In genomic region chr6:78829407-78829806, GRCh38 we compare ENCODE assay signal across 21 cellular contexts. TPM values are rescaled to one million over a fixed set of nuclear protein-coding genes. Genes with fewer than 3 reads are reported as not detected.
A peak's percentile ranks its signal among the peaks of the same experiment; 100 is the strongest.
DNase-seq lines count a peak whose midpoint lies in the region; ATAC-seq and TF ChIP-seq lines count a peak whose summit lies in the region.
"Had no signal": no experiment of that assay in that cellular context is flagged by ENCODE, and none has a peak within 500 bp of the region (broad histone marks: within the 10 kb centered on the region; RNA-seq: fewer than 3 reads in every experiment).

No MANE protein-coding gene starts in this region.

- TF ChIP-seq CTCF in GM12865 (IDR thresholded peaks at IDR 0.05; ENCODE audit: insufficient read depth, low read depth, low read length, missing control alignments), result no peak
- TF ChIP-seq CTCF in MM.1S (IDR thresholded peaks at IDR 0.05; ENCODE audit: low read length), result no peak
- no peak for TF ChIP-seq CTCF in CD8-positive, alpha-beta T cell (IDR thresholded peaks at IDR 0.05)
- TF ChIP-seq CTCF in left lung (IDR thresholded peaks at IDR 0.05), result no peak

- H3K9me3 ChIP-seq in MM.1S (replicated peaks; ENCODE audit: insufficient read depth, low read length), result no peaks in the 10 kb centered on the region
- H3K9me3 ChIP-seq in CD8-positive, alpha-beta T cell (ENCODE audit: low read length), result no peaks in the 10 kb centered on the region
- H3K9me3 ChIP-seq in left lung, result no peaks in the 10 kb centered on the region

- POLR2A ChIA-PET in CD8-positive, alpha-beta T cell (lab: Charles Lee), result no interaction called here

- H3F3A ChIP-seq in MM.1S (ENCODE audit: insufficient read depth, low read length), result peaks cover 19% of the 10 kb centered on the region

- peak overlapping the region; percentile 26; the same call in 1 of the 2 replicates for H3K4me2 ChIP-seq in MM.1S (ENCODE audit: low read depth, low read length)

- H3K27ac Mint-ChIP-seq in CD8-positive, alpha-beta T cell, result no peak overlapping the region
- H3K27ac Mint-ChIP-seq: T-helper 1 cell treated with Interleukin-12 subunit alpha and Interleukin-12 subunit beta and Interleukin-4 antibody, amounts not matched to agents 30 μg/mL and 1 μg/mL, for 36 hours had no signal

- H3K27me3 ChIP-seq in MM.1S (replicated peaks; ENCODE audit: insufficient read depth, low read length) (no peaks in the 10 kb centered on the region), left lung (no peaks in the 10 kb centered on the region)
- H3K27me3 ChIP-seq in CD8-positive, alpha-beta T cell (ENCODE audit: insufficient read depth, low read length), result no peaks in the 10 kb centered on the region

- H4K20me1 ChIP-seq in MM.1S (ENCODE audit: insufficient read depth, low read length), result no peaks in the 10 kb centered on the region

- CTCF ChIA-PET in CD8-positive, alpha-beta T cell (lab: Charles Lee), result no interaction called here

- H3K4me3 ChIP-seq in GM12865 (ENCODE audit: low read depth, low read length) (no peak overlapping the region), MM.1S (ENCODE audit: low read length) (no peak overlapping the region), left lung (no peak overlapping the region)
- H3K4me3 ChIP-seq in CD8-positive, alpha-beta T cell (ENCODE audit: low read depth, low read length), result no peak overlapping the region

- no peak overlapping the region for H3K9ac ChIP-seq in MM.1S (ENCODE audit: low read length)

- H3K36me3 ChIP-seq in MM.1S (replicated peaks; ENCODE audit: insufficient read depth, low read length) (no peaks in the 10 kb centered on the region), left lung (no peaks in the 10 kb centered on the region)
- no peaks in the 10 kb centered on the region for H3K36me3 ChIP-seq in CD8-positive, alpha-beta T cell (ENCODE audit: insufficient read depth, low read length)

- H3K36me3 Mint-ChIP-seq in CD8-positive, alpha-beta T cell, result no peaks in the 10 kb centered on the region

- H3K4me3 Mint-ChIP-seq in CD8-positive, alpha-beta T cell, result no peak overlapping the region
- H3K4me3 Mint-ChIP-seq: T-helper 1 cell treated with Interleukin-12 subunit alpha and Interleukin-12 subunit beta and Interleukin-4 antibody, amounts not matched to agents 30 μg/mL and 1 μg/mL, for 36 hours had no signal

- H3K79me2 ChIP-seq in MM.1S (ENCODE audit: low read length), result no peaks in the 10 kb centered on the region

- intact Hi-C loops in CD8-positive, alpha-beta T cell (cut with DNase I, micrococcal nuclease), result no loop called here
- intact Hi-C loops in left lung (cut with DNase I), result no loop called here

- H3K9me2 ChIP-seq in MM.1S (replicated peaks; ENCODE audit: insufficient read depth, low read length), result no peaks in the 10 kb centered on the region

- ATAC-seq in GM19324 (IDR thresholded peaks at IDR 0.05; ENCODE audit: low FRiP score, unreplicated experiment) (peak; percentile 51), HG03097 (IDR thresholded peaks at IDR 0.05; ENCODE audit: low FRiP score, unreplicated experiment) (peak; percentile 71), HG03039 (IDR thresholded peaks at IDR 0.05; ENCODE audit: unreplicated experiment) (no peak), left lung (no peak)
- ATAC-seq in CD8-positive, alpha-beta T cell, result no peak
- ATAC-seq: PC-3, Right ventricle myocardium inferior had no signal

- H3K27ac ChIP-seq in MM.1S (ENCODE audit: low read length), result peak overlapping the region; percentile 3; the same call in 1 of the 2 replicates
- no peak overlapping the region for H3K27ac ChIP-seq in CD8-positive, alpha-beta T cell (ENCODE audit: low read depth, low read length)
- H3K27ac ChIP-seq in left lung, result no peak overlapping the region

- H3K27me3 Mint-ChIP-seq in CD8-positive, alpha-beta T cell (ENCODE audit: low read depth), result peaks cover 18% of the 10 kb centered on the region

- DNase-seq in GM12865 (ENCODE audit: low read depth) (peak; percentile 10), MM.1S (peak; percentile 81), CD1c-positive myeloid dendritic cell (ENCODE audit: extremely low spot score) (no peak), left lung (no peak)
- DNase-seq in CD8-positive, alpha-beta T cell, result no peak
- DNase-seq: C1 segment of cervical spinal cord, COR-L47, DMS153, EL, HCEC 1CT, NCI-H1048, NCI-H1694, NCI-H2107, NCI-H345, NCI-H69, PC-3 had no signal

- no peaks in the 10 kb centered on the region for H3K4me1 Mint-ChIP-seq in CD8-positive, alpha-beta T cell (ENCODE audit: low read depth)

- no peak overlapping the region for H2AFZ ChIP-seq in MM.1S (ENCODE audit: low read length)

- H3K9me3 Mint-ChIP-seq in CD8-positive, alpha-beta T cell, result no peaks in the 10 kb centered on the region
- H3K9me3 Mint-ChIP-seq: T-helper 1 cell treated with Interleukin-12 subunit alpha and Interleukin-12 subunit beta and Interleukin-4 antibody, amounts not matched to agents 30 μg/mL and 1 μg/mL, for 36 hours had no signal

- H3K4me1 ChIP-seq in MM.1S (ENCODE audit: low read length), result peaks cover 42% of the 10 kb centered on the region
- H3K4me1 ChIP-seq in CD8-positive, alpha-beta T cell (ENCODE audit: insufficient read depth, low read length), result no peaks in the 10 kb centered on the region
- H3K4me1 ChIP-seq in left lung, result no peaks in the 10 kb centered on the region

RNA-seq across cellular contexts. Expression of gene IRAK1BP1, which starts 37.9 kb away (rescaled TPM):
- total RNA-seq in CD8-positive, alpha-beta T cell, result 1 to 10 TPM; 1.0 to 1.3 TPM
- total RNA-seq in left lung, result 1 to 10 TPM; 5.1 to 8.0 TPM

Comparison
In these comparisons a context has a peak if more than half of its experiments do, and no peak if none do; other contexts are left out.
1. DNase-seq: peak in GM12865 (single experiment) and MM.1S (single experiment); none in CD1c-positive myeloid dendritic cell (single experiment), CD8-positive, alpha-beta T cell (0 of 7) and left lung (0 of 2).
2. ATAC-seq: peak in GM19324 (single experiment) and HG03097 (single experiment); none in HG03039 (single experiment), CD8-positive, alpha-beta T cell (single experiment) and left lung (single experiment).